8 cellular contexts compared by ENCODE assay signal in genomic region chr14:97977711-97978261, GRCh38.
DNase-seq lines count a peak whose midpoint lies in the region; ATAC-seq and TF ChIP-seq lines count a peak whose summit lies in the region.

No MANE protein-coding gene starts in this region.

- H3K4me1 Mint-ChIP-seq in T-helper 1 cell treated with Interleukin-12 subunit alpha and Interleukin-12 subunit beta and Interleukin-4 antibody, amounts not matched to agents 30 μg/mL and 1 μg/mL, for 36 hours (ENCODE audit: low read depth), result peaks cover 52% of the 10 kb centered on the region

- 10 to 13% methylated on average over 17 of the region's 17 CpGs for WGBS in lower leg skin, 2 donors

- no peak for TF ChIP-seq CTCF in lower leg skin (IDR thresholded peaks at IDR 0.05)

- peak overlapping the region; percentile 87 for H3K4me3 Mint-ChIP-seq in T-helper 1 cell treated with Interleukin-12 subunit alpha and Interleukin-12 subunit beta and Interleukin-4 antibody, amounts not matched to agents 30 μg/mL and 1 μg/mL, for 36 hours

- ATAC-seq in HG03354 (IDR thresholded peaks at IDR 0.05; ENCODE audit: poor library complexity, severe bottlenecking, unreplicated experiment), result no peak
- ATAC-seq in HG03571 (IDR thresholded peaks at IDR 0.05; ENCODE audit: unreplicated experiment), result no peak

- intact Hi-C loops in lower leg skin (cut with DNase I; ENCODE audit: low total_unique reads), result no loop called here

- no peaks in the 10 kb centered on the region for H3K27me3 Mint-ChIP-seq in T-helper 1 cell treated with Interleukin-12 subunit alpha and Interleukin-12 subunit beta and Interleukin-4 antibody, amounts not matched to agents 30 μg/mL and 1 μg/mL, for 36 hours (ENCODE audit: low read depth)

- H3K4me3 ChIP-seq in lower leg skin (ENCODE audit: low read depth, poor library complexity, severe bottlenecking), result no peak overlapping the region

- DNase-seq in GM03348 (ENCODE audit: low spot score) (peak; percentile 35), anterior cingulate cortex (lab: John Stamatoyannopoulos, UW) (peak in 57 of 58 donors; percentile 11 to 87 (median 66)), lower leg skin (ENCODE audit: low spot score in 2 of 2) (peak; percentile 87 to 94), GOT3 (lab: John Stamatoyannopoulos, UW) (no peak)
- DNase-seq in stimulated activated CD4-positive, alpha-beta T cell treated with anti-CD3 and anti-CD28 coated beads, TNF-alpha, amount 100 ng/mL, for 4 hours (ENCODE audit: low read depth in 3 of 3), result peak; percentile 55 to 56 (median 56)

- no peaks in the 10 kb centered on the region for H3K9me3 Mint-ChIP-seq in T-helper 1 cell treated with Interleukin-12 subunit alpha and Interleukin-12 subunit beta and Interleukin-4 antibody, amounts not matched to agents 30 μg/mL and 1 μg/mL, for 36 hours

- H3K36me3 Mint-ChIP-seq in T-helper 1 cell treated with Interleukin-12 subunit alpha and Interleukin-12 subunit beta and Interleukin-4 antibody, amounts not matched to agents 30 μg/mL and 1 μg/mL, for 36 hours (ENCODE audit: low read depth), result peaks cover 21% of the 10 kb centered on the region

- TF ChIP-seq POLR2A in lower leg skin (IDR thresholded peaks at IDR 0.05), result no peak

- peak overlapping the region; percentile 90 for H3K27ac Mint-ChIP-seq in T-helper 1 cell treated with Interleukin-12 subunit alpha and Interleukin-12 subunit beta and Interleukin-4 antibody, amounts not matched to agents 30 μg/mL and 1 μg/mL, for 36 hours
